Comparison of ENCODE assay signal across 1 cellular context in the genomic region with DNA sequence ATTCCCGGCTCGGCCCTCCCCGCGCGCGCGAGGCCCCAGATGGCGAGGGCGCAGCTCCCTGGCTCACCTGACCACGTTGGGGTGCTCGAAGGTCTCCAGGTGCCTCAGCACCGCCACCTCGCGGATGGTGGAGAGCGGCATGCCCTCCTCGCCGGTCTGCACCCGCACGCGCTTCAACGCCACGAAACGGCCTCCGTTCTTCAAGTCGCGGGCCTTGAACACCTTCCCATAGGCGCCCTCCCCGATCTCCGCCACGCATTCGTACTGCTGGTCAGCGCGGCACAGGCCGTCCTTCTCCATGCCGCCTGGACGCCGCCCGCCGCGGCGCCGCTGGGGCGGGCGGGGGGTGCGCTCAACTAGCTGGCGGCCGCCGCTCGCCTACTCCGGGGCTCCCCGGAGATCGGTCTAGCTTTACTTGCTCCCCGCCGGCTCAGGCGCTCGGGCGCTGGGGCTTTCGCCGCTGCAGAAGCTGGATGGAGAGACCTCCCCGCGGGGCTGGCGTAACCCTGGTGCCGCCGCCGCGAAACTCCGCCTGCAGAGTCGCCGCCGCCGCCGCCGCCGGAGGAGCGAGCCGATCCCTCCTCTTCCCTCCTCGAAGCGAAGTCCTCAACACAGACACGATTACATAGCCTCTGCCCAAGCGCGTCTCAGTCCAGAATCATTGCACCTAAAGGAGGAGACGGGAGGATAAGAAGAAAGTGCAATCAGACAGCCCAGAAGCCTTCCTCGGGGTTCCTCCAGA.
TF ChIP-seq lines count a peak whose summit lies in the region.

No MANE protein-coding gene starts in this region.

TF ChIP-seq in HEK293, 187 proteins besides CTCF, POLR2A, EP300 and RAD21 (continued from another document and continues in another):
- TF ChIP-seq, protein P1, sequence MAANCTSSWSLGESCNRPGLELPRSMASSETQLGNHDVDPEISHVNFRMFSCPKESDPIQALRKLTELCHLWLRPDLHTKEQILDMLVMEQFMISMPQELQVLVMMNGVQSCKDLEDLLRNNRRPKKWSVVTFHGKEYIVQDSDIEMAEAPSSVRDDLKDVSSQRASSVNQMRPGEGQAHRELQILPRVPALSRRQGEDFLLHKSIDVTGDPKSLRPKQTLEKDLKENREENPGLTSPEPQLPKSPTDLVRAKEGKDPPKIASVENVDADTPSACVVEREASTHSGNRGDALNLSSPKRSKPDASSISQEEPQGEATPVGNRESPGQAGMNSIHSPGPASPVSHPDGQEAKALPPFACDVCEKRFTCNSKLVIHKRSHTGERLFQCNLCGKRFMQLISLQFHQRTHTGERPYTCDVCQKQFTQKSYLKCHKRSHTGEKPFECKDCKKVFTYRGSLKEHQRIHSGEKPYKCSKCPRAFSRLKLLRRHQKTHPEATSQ (tag by site-specific recombination; IDR thresholded peaks at IDR 0.05), result no peak
- TF ChIP-seq, protein P2, sequence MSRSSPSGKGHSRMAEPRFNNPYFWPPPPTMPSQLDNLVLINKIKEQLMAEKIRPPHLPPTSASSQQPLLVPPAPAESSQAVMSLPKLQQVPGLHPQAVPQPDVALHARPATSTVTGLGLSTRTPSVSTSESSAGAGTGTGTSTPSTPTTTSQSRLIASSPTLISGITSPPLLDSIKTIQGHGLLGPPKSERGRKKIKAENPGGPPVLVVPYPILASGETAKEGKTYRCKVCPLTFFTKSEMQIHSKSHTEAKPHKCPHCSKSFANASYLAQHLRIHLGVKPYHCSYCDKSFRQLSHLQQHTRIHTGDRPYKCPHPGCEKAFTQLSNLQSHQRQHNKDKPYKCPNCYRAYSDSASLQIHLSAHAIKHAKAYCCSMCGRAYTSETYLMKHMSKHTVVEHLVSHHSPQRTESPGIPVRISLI (tag by site-specific recombination; IDR thresholded peaks at IDR 0.05), result no peak
- TF ChIP-seq, protein P3, sequence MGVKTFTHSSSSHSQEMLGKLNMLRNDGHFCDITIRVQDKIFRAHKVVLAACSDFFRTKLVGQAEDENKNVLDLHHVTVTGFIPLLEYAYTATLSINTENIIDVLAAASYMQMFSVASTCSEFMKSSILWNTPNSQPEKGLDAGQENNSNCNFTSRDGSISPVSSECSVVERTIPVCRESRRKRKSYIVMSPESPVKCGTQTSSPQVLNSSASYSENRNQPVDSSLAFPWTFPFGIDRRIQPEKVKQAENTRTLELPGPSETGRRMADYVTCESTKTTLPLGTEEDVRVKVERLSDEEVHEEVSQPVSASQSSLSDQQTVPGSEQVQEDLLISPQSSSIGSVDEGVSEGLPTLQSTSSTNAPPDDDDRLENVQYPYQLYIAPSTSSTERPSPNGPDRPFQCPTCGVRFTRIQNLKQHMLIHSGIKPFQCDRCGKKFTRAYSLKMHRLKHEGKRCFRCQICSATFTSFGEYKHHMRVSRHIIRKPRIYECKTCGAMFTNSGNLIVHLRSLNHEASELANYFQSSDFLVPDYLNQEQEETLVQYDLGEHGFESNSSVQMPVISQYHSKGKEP (tag by site-specific recombination; IDR thresholded peaks at IDR 0.05), result no peak
- TF ChIP-seq KLF7 (tag by site-specific recombination; IDR thresholded peaks at IDR 0.05; ENCODE audit: borderline replicate concordance) (no peak), ZNF501 (tag by site-specific recombination; IDR thresholded peaks at IDR 0.05) (peak; percentile 70; the same call in 1 of the 2 replicates), ZNF830 (tag by site-specific recombination; IDR thresholded peaks at IDR 0.05; ENCODE audit: low read depth) (no peak), ZBTB7A (tag by site-specific recombination; IDR thresholded peaks at IDR 0.05; ENCODE audit: low read depth) (no peak), FEZF1 (tag by site-specific recombination; IDR thresholded peaks at IDR 0.05) (no peak), ZNF791 (tag by site-specific recombination; IDR thresholded peaks at IDR 0.05) (no peak), ZNF155 (tag by site-specific recombination; IDR thresholded peaks at IDR 0.05) (no peak), ZNF792 (tag by site-specific recombination; IDR thresholded peaks at IDR 0.05) (no peak; the same call in 1 of the 2 replicates), BCL11B (tag by site-specific recombination; IDR thresholded peaks at IDR 0.05; ENCODE audit: low read depth) (no peak), ZNF335 (tag by site-specific recombination; conservative IDR thresholded peaks at IDR 0.05) (0 out of 2 replicates have a peak, but pooled peaks have one; percentile 16), ZNF837 (tag by site-specific recombination; IDR thresholded peaks at IDR 0.05) (no peak), ZNF561 (tag by site-specific recombination; IDR thresholded peaks at IDR 0.05; ENCODE audit: borderline replicate concordance) (0 out of 2 replicates have a peak, but pooled peaks have one; percentile 37), ZNF138 (tag by site-specific recombination; IDR thresholded peaks at IDR 0.05; ENCODE audit: borderline replicate concordance) (no peak), ZNF529 (tag by site-specific recombination; IDR thresholded peaks at IDR 0.05; ENCODE audit: insufficient replicate concordance) (no peak), ZNF157 (tag by site-specific recombination; IDR thresholded peaks at IDR 0.05) (no peak), KLF8 (tag by site-specific recombination; IDR thresholded peaks at IDR 0.05) (peak; percentile 45; the same call in 1 of the 2 replicates), ZNF510 (tag by site-specific recombination; IDR thresholded peaks at IDR 0.05; ENCODE audit: insufficient replicate concordance) (no peak), ZNF404 (tag by site-specific recombination; IDR thresholded peaks at IDR 0.05) (no peak), ZNF24 (tag by site-specific recombination; IDR thresholded peaks at IDR 0.05) (no peak), ZNF350 (tag by site-specific recombination; IDR thresholded peaks at IDR 0.05) (no peak), ZNF211 (tag by site-specific recombination; IDR thresholded peaks at IDR 0.05; ENCODE audit: low read depth) (no peak), ZNF416 (tag by site-specific recombination; IDR thresholded peaks at IDR 0.05) (no peak), ZNF423 (tag by site-specific recombination; IDR thresholded peaks at IDR 0.05) (no peak; the same call in 1 of the 2 replicates), ZNF248 (tag by site-specific recombination; IDR thresholded peaks at IDR 0.05) (no peak), ZNF548 (tag by site-specific recombination; IDR thresholded peaks at IDR 0.05) (no peak), WT1 (tag by site-specific recombination; IDR thresholded peaks at IDR 0.05) (no peak), OSR2 (tag by site-specific recombination; IDR thresholded peaks at IDR 0.05) (no peak), YY1 (tag by site-specific recombination; IDR thresholded peaks at IDR 0.05) (0 out of 2 replicates have a peak, but pooled peaks have one; percentile 13), ZNF16 (tag by site-specific recombination; IDR thresholded peaks at IDR 0.05; ENCODE audit: low read depth) (no peak), ZNF777 (tag by site-specific recombination; IDR thresholded peaks at IDR 0.05; ENCODE audit: borderline replicate concordance) (no peak), ZNF221 (tag by site-specific recombination; IDR thresholded peaks at IDR 0.05; ENCODE audit: borderline replicate concordance) (no peak), ZNF114 (tag by site-specific recombination; IDR thresholded peaks at IDR 0.05) (no peak), ZFHX2 (tag by site-specific recombination; conservative IDR thresholded peaks at IDR 0.05) (no peak)
- TF ChIP-seq, protein P4, sequence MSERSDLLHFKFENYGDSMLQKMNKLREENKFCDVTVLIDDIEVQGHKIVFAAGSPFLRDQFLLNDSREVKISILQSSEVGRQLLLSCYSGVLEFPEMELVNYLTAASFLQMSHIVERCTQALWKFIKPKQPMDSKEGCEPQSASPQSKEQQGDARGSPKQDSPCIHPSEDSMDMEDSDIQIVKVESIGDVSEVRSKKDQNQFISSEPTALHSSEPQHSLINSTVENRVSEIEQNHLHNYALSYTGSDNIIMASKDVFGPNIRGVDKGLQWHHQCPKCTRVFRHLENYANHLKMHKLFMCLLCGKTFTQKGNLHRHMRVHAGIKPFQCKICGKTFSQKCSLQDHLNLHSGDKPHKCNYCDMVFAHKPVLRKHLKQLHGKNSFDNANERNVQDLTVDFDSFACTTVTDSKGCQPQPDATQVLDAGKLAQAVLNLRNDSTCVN (tag by site-specific recombination; optimal IDR thresholded peaks at IDR 0.05), result peak; percentile 60
- TF ChIP-seq, protein P5, sequence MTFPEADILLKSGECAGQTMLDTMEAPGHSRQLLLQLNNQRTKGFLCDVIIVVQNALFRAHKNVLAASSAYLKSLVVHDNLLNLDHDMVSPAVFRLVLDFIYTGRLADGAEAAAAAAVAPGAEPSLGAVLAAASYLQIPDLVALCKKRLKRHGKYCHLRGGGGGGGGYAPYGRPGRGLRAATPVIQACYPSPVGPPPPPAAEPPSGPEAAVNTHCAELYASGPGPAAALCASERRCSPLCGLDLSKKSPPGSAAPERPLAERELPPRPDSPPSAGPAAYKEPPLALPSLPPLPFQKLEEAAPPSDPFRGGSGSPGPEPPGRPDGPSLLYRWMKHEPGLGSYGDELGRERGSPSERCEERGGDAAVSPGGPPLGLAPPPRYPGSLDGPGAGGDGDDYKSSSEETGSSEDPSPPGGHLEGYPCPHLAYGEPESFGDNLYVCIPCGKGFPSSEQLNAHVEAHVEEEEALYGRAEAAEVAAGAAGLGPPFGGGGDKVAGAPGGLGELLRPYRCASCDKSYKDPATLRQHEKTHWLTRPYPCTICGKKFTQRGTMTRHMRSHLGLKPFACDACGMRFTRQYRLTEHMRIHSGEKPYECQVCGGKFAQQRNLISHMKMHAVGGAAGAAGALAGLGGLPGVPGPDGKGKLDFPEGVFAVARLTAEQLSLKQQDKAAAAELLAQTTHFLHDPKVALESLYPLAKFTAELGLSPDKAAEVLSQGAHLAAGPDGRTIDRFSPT (tag by site-specific recombination; IDR thresholded peaks at IDR 0.05), result peak; percentile 72; the same call in 1 of the 2 replicates
- TF ChIP-seq, protein P6, sequence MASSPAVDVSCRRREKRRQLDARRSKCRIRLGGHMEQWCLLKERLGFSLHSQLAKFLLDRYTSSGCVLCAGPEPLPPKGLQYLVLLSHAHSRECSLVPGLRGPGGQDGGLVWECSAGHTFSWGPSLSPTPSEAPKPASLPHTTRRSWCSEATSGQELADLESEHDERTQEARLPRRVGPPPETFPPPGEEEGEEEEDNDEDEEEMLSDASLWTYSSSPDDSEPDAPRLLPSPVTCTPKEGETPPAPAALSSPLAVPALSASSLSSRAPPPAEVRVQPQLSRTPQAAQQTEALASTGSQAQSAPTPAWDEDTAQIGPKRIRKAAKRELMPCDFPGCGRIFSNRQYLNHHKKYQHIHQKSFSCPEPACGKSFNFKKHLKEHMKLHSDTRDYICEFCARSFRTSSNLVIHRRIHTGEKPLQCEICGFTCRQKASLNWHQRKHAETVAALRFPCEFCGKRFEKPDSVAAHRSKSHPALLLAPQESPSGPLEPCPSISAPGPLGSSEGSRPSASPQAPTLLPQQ (tag by site-specific recombination; IDR thresholded peaks at IDR 0.05), result peak; percentile 58; the same call in 1 of the 2 replicates
- TF ChIP-seq, protein P7, sequence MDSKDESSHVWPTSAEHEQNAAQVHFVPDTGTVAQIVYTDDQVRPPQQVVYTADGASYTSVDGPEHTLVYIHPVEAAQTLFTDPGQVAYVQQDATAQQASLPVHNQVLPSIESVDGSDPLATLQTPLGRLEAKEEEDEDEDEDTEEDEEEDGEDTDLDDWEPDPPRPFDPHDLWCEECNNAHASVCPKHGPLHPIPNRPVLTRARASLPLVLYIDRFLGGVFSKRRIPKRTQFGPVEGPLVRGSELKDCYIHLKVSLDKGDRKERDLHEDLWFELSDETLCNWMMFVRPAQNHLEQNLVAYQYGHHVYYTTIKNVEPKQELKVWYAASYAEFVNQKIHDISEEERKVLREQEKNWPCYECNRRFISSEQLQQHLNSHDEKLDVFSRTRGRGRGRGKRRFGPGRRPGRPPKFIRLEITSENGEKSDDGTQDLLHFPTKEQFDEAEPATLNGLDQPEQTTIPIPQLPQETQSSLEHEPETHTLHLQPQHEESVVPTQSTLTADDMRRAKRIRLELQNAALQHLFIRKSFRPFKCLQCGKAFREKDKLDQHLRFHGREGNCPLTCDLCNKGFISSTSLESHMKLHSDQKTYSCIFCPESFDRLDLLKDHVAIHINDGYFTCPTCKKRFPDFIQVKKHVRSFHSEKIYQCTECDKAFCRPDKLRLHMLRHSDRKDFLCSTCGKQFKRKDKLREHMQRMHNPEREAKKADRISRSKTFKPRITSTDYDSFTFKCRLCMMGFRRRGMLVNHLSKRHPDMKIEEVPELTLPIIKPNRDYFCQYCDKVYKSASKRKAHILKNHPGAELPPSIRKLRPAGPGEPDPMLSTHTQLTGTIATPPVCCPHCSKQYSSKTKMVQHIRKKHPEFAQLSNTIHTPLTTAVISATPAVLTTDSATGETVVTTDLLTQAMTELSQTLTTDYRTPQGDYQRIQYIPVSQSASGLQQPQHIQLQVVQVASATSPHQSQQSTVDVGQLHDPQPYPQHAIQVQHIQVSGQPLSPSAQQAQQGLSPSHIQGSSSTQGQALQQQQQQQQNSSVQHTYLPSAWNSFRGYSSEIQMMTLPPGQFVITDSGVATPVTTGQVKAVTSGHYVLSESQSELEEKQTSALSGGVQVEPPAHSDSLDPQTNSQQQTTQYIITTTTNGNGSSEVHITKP (tag by site-specific recombination; IDR thresholded peaks at IDR 0.05), result no peak
- TF ChIP-seq, protein P8, sequence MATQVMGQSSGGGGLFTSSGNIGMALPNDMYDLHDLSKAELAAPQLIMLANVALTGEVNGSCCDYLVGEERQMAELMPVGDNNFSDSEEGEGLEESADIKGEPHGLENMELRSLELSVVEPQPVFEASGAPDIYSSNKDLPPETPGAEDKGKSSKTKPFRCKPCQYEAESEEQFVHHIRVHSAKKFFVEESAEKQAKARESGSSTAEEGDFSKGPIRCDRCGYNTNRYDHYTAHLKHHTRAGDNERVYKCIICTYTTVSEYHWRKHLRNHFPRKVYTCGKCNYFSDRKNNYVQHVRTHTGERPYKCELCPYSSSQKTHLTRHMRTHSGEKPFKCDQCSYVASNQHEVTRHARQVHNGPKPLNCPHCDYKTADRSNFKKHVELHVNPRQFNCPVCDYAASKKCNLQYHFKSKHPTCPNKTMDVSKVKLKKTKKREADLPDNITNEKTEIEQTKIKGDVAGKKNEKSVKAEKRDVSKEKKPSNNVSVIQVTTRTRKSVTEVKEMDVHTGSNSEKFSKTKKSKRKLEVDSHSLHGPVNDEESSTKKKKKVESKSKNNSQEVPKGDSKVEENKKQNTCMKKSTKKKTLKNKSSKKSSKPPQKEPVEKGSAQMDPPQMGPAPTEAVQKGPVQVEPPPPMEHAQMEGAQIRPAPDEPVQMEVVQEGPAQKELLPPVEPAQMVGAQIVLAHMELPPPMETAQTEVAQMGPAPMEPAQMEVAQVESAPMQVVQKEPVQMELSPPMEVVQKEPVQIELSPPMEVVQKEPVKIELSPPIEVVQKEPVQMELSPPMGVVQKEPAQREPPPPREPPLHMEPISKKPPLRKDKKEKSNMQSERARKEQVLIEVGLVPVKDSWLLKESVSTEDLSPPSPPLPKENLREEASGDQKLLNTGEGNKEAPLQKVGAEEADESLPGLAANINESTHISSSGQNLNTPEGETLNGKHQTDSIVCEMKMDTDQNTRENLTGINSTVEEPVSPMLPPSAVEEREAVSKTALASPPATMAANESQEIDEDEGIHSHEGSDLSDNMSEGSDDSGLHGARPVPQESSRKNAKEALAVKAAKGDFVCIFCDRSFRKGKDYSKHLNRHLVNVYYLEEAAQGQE (tag by site-specific recombination; IDR thresholded peaks at IDR 0.05), result peak; percentile 65
- TF ChIP-seq, protein P9, sequence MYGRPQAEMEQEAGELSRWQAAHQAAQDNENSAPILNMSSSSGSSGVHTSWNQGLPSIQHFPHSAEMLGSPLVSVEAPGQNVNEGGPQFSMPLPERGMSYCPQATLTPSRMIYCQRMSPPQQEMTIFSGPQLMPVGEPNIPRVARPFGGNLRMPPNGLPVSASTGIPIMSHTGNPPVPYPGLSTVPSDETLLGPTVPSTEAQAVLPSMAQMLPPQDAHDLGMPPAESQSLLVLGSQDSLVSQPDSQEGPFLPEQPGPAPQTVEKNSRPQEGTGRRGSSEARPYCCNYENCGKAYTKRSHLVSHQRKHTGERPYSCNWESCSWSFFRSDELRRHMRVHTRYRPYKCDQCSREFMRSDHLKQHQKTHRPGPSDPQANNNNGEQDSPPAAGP (tag by site-specific recombination; IDR thresholded peaks at IDR 0.05), result peak; percentile 54; the same call in 1 of the 2 replicates
